Comparison of ENCODE assay signal across 26 cellular contexts in genomic region chr5:148938535-148938907, GRCh38.
"Had no signal": no experiment of that assay in that cellular context is flagged by ENCODE, and none has a peak within 500 bp of the region (broad histone marks: within the 10 kb centered on the region; RNA-seq: fewer than 3 reads in every experiment).

No MANE protein-coding gene starts in this region.

- H3K27me3 Mint-ChIP-seq: dendritic cell treated with granulocyte-macrophage colony-stimulating factor and Interleukin-4, amounts not matched to agents 40 ng/mL and 50 ng/mL, for 4 days had no signal

- H3K4me3 ChIP-seq: neural progenitor cell, stomach, suprapubic skin, tibial nerve, uterus had no signal

- H3K36me3 Mint-ChIP-seq: activated naive CD4-positive, alpha-beta T cell treated with anti-CD3 and anti-CD28 coated beads, Interleukin-2, amount 50 U/mL, for 72 hours; brain; naive thymus-derived CD4-positive, alpha-beta T cell; neural progenitor cell; stimulated activated memory B cell treated with anti-CD40 and anti-IgM and Interleukin-4, amounts not matched to agents 10 μg/mL and 1 μg/mL and 100 μg/mL, for 72 hours had no signal

- H3K9me3 Mint-ChIP-seq: activated naive CD4-positive, alpha-beta T cell treated with anti-CD3 and anti-CD28 coated beads, Interleukin-2, amount 50 U/mL, for 72 hours; activated T-cell treated with anti-CD3 and anti-CD28 coated beads, Interleukin-2, amount 50 U/mL, for 24 hours; activated T-helper 17 cell treated with anti-CD3 and anti-CD28 coated beads, Interleukin-2, amount 50 U/mL, for 72 hours; dendritic cell treated with granulocyte-macrophage colony-stimulating factor and Interleukin-4, amounts not matched to agents 40 ng/mL and 50 ng/mL, for 4 days; naive thymus-derived CD4-positive, alpha-beta T cell; stimulated activated memory B cell treated with anti-CD40 and anti-IgM and Interleukin-4, amounts not matched to agents 10 μg/mL and 1 μg/mL and 100 μg/mL, for 72 hours had no signal

- H3K9me3 ChIP-seq: stomach, suprapubic skin, tibial nerve, uterus had no signal

- H3K4me1 Mint-ChIP-seq: activated T-helper 17 cell treated with anti-CD3 and anti-CD28 coated beads, Interleukin-2, amount 50 U/mL, for 72 hours; brain; naive thymus-derived CD4-positive, alpha-beta T cell; stimulated activated memory B cell treated with anti-CD40 and anti-IgM and Interleukin-4, amounts not matched to agents 10 μg/mL and 1 μg/mL and 100 μg/mL, for 72 hours had no signal

- H3K4me3 Mint-ChIP-seq: activated T-cell treated with anti-CD3 and anti-CD28 coated beads, Interleukin-2, amount 50 U/mL, for 24 hours; activated T-helper 17 cell treated with anti-CD3 and anti-CD28 coated beads, Interleukin-2, amount 50 U/mL, for 72 hours; brain; dendritic cell treated with granulocyte-macrophage colony-stimulating factor and Interleukin-4, amounts not matched to agents 40 ng/mL and 50 ng/mL, for 4 days; naive thymus-derived CD4-positive, alpha-beta T cell; neural progenitor cell; stimulated activated memory B cell treated with anti-CD40 and anti-IgM and Interleukin-4, amounts not matched to agents 10 μg/mL and 1 μg/mL and 100 μg/mL, for 72 hours; WTC11 had no signal

- H3K27ac Mint-ChIP-seq: activated naive CD4-positive, alpha-beta T cell treated with anti-CD3 and anti-CD28 coated beads, Interleukin-2, amount 50 U/mL, for 72 hours; activated T-cell treated with anti-CD3 and anti-CD28 coated beads, Interleukin-2, amount 50 U/mL, for 24 hours; activated T-helper 17 cell treated with anti-CD3 and anti-CD28 coated beads, Interleukin-2, amount 50 U/mL, for 72 hours; brain; dendritic cell treated with granulocyte-macrophage colony-stimulating factor and Interleukin-4, amounts not matched to agents 40 ng/mL and 50 ng/mL, for 4 days; neural progenitor cell; stimulated activated memory B cell treated with anti-CD40 and anti-IgM and Interleukin-4, amounts not matched to agents 10 μg/mL and 1 μg/mL and 100 μg/mL, for 72 hours; WTC11 had no signal

- DNase-seq: activated CD4-positive, alpha-beta T cell treated with anti-CD3 and anti-CD28 coated beads, Interleukin-2, amount 50 U/mL, for 4 hours; activated CD8-positive, alpha-beta memory T cell treated with anti-CD3 and anti-CD28 coated beads for 24 hours; activated CD8-positive, alpha-beta memory T cell treated with anti-CD3 and anti-CD28 coated beads, Interleukin-2, amount 50 U/mL, for 4 hours; activated T-cell treated with anti-CD3 and anti-CD28 coated beads, Interleukin-2, amount 50 U/mL, for 24 hours; aorta; caudate nucleus; effector CD4-positive, alpha-beta T cell; hippocampal formation; left colon; naive thymus-derived CD4-positive, alpha-beta T cell; posterior cingulate gyrus; small intestine; stimulated activated CD4-positive, alpha-beta T cell treated with anti-CD3 and anti-CD28 coated beads, Interleukin-15, amount 100 ng/mL, for 24 hours; stomach; T-helper 9 cell; uterus had no signal

- H3K4me1 ChIP-seq: tibial nerve, uterus had no signal

- H3K27me3 ChIP-seq: neural progenitor cell, stomach, suprapubic skin, tibial nerve, uterus had no signal

- H3K36me3 ChIP-seq: neural progenitor cell, stomach, suprapubic skin, tibial nerve, uterus had no signal

- ATAC-seq: activated naive CD4-positive, alpha-beta T cell treated with anti-CD3 and anti-CD28 coated beads, Interleukin-2, amount 50 U/mL, for 72 hours; activated T-helper 17 cell treated with anti-CD3 and anti-CD28 coated beads, Interleukin-2, amount 50 U/mL, for 72 hours; left colon; naive thymus-derived CD4-positive, alpha-beta T cell; sciatic nerve; stimulated activated memory B cell treated with anti-CD40 and anti-IgM and Interleukin-4, amounts not matched to agents 10 μg/mL and 1 μg/mL and 100 μg/mL, for 72 hours; WTC11 had no signal

- H3K27ac ChIP-seq: neural progenitor cell, suprapubic skin, tibial nerve, uterus had no signal
